ENCODE assay signal across 17 cellular contexts in the genomic region with DNA sequence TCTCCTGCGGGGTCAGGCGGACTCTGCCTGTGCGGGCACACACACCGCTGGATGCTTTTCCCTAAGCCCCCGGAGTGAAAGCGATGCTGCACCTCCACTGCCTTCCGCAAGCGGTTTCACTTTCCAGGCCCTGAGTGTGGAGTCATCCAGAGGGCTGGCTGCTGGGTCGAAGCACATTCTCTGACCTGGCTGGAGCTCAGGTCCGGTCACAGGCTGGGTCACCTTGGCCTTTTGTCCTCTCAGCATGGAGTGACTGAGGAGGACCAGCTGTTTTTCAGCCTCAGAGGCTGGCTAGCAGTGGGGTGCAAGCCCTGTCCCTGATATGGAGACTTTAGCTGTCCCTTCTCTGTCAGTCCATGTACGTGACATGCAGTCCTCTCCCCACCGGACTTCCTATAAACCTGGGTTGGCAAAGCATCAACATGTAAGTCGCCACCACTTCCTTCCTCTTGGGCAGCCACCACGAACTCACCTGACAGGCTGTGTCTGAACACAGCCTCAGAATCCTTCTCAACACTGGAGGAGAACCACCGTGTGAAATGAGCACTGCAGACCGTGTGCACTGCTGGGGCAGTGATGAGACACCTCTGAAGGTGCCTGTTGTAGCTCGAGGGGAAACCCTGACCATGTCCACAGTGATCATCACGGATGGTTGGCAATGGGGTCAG. TPM values are rescaled to one million over a fixed set of nuclear protein-coding genes. Genes with fewer than 3 reads are reported as not detected.
DNase-seq lines count a peak whose midpoint lies in the region; ATAC-seq, FAIRE-seq and TF ChIP-seq lines count a peak whose summit lies in the region.
"Had no signal": no experiment of that assay in that cellular context is flagged by ENCODE, and none has a peak within 500 bp of the region (broad histone marks: within the 10 kb centered on the region; RNA-seq: fewer than 3 reads in every experiment).

No MANE protein-coding gene starts in this region.

- H2AFZ ChIP-seq in mammary epithelial cell (ENCODE audit: low read depth, low read length): no peak overlapping the region

- H3K4me1 Mint-ChIP-seq in dendritic cell treated with granulocyte-macrophage colony-stimulating factor and Interleukin-4, amounts not matched to agents 40 ng/mL and 50 ng/mL, for 4 days (ENCODE audit: low read depth): peaks cover 80% of the 10 kb centered on the region

- H3K9ac ChIP-seq in mammary epithelial cell (ENCODE audit: insufficient read depth, low read length): no peak overlapping the region

- no TSS peak for BruUV-seq in mammary epithelial cell (replicated peaks; lab: Mats Ljungman, UMichigan)

- CTCF ChIA-PET in mammary epithelial cell (lab: Charles Lee; ENCODE audit: low non-redundant PET): no interaction called here

- H3K27ac Mint-ChIP-seq in dendritic cell treated with granulocyte-macrophage colony-stimulating factor and Interleukin-4, amounts not matched to agents 40 ng/mL and 50 ng/mL, for 4 days: peak overlapping the region; percentile 74
- H3K27ac Mint-ChIP-seq: T-cell had no signal

- FAIRE-seq in GM12892 (lab: Jason Lieb, UNC): peak; percentile 79

- H3K9me3 ChIP-seq in neutrophil (no peaks in the 10 kb centered on the region), mammary epithelial cell (replicated peaks; ENCODE audit: insufficient read depth, low read length) (no peaks in the 10 kb centered on the region)
- H3K9me3 ChIP-seq: psoas muscle, tibial nerve had no signal

- H3K4me3 ChIP-seq in neutrophil (ENCODE audit: low read depth in 1 of 2, low read length in 1 of 2) (peak overlapping the region; percentile 51 to 60), mammary epithelial cell (replicated peaks in 1 of 3; ENCODE audit: insufficient read depth in 1 of 3, low read depth in 2 of 3, low read length in 3 of 3) (no peak overlapping the region)
- H3K4me3 ChIP-seq: psoas muscle, tibial nerve had no signal

- no peaks in the 10 kb centered on the region for H3K79me2 ChIP-seq in mammary epithelial cell (ENCODE audit: insufficient read depth, low read length)

- H3K4me2 ChIP-seq in mammary epithelial cell (ENCODE audit: insufficient read depth, low read depth, low read length): no peak overlapping the region

- TF ChIP-seq CTCF in neutrophil (IDR thresholded peaks at IDR 0.05): no peak
- TF ChIP-seq CTCF in mammary epithelial cell (conservative IDR thresholded peaks at IDR 0.05 in 1 of 2, IDR thresholded peaks at IDR 0.05 in 1 of 2; ENCODE audit: extremely low read depth in 1 of 2, insufficient read depth in 1 of 2, low read depth in 1 of 2, low read length in 2 of 2): no peak

- peaks cover 27% of the 10 kb centered on the region for H3K27me3 Mint-ChIP-seq in dendritic cell treated with granulocyte-macrophage colony-stimulating factor and Interleukin-4, amounts not matched to agents 40 ng/mL and 50 ng/mL, for 4 days
- H3K27me3 Mint-ChIP-seq: T-cell had no signal

- DNase-seq in CD1c-positive myeloid dendritic cell (ENCODE audit: extremely low spot score): peak; percentile 27
- no peak for DNase-seq in GM12892 (ENCODE audit: insufficient read length)
- no peak for DNase-seq in mammary epithelial cell
- no peak for DNase-seq in NCI-H82 (lab: John Stamatoyannopoulos, UW)
- DNase-seq: activated CD4-positive, CD25-positive, alpha-beta regulatory T cell treated with anti-CD3 and anti-CD28 coated beads, Interleukin-2, amount 50 U/mL, for 72 hours; brain microvascular endothelial cell; effector memory CD8-positive, alpha-beta T cell; foreskin keratinocyte; GF-D8; NCI-H2029; NCI-H526 treated with DMSO at 0.1 percent for 48 hours; T-cell had no signal

- WGBS in mammary epithelial cell (ENCODE audit: low coverage, missing lambda C conversion rate): 79% methylated on average over 18 of the region's 18 CpGs

- no peak overlapping the region for H3K4me3 Mint-ChIP-seq in dendritic cell treated with granulocyte-macrophage colony-stimulating factor and Interleukin-4, amounts not matched to agents 40 ng/mL and 50 ng/mL, for 4 days
- H3K4me3 Mint-ChIP-seq: effector memory CD8-positive, alpha-beta T cell had no signal

- H3K36me3 Mint-ChIP-seq in dendritic cell treated with granulocyte-macrophage colony-stimulating factor and Interleukin-4, amounts not matched to agents 40 ng/mL and 50 ng/mL, for 4 days (ENCODE audit: low read depth): no peaks in the 10 kb centered on the region
- H3K36me3 Mint-ChIP-seq: T-cell had no signal

- dilution Hi-C loops in mammary epithelial cell (cut with HindIII; ENCODE audit: low sequenced_read_pairs): no loop called here

- peak overlapping the region; percentile 99 for H3K27ac ChIP-seq in neutrophil
- no peak overlapping the region for H3K27ac ChIP-seq in mammary epithelial cell (ENCODE audit: insufficient read depth, low read depth, low read length)
- H3K27ac ChIP-seq: brain microvascular endothelial cell, foreskin keratinocyte, psoas muscle, tibial nerve had no signal

- H3K27me3 ChIP-seq in neutrophil (no peaks in the 10 kb centered on the region), mammary epithelial cell (ENCODE audit: insufficient read depth, low read length) (no peaks in the 10 kb centered on the region)
- H3K27me3 ChIP-seq: brain microvascular endothelial cell, tibial nerve had no signal

- TF ChIP-seq POLR2A in GM12892 (IDR thresholded peaks at IDR 0.05; ENCODE audit: low read depth, low read length): no peak

- in situ Hi-C loops in mammary epithelial cell (cut with MboI; ENCODE audit: low sequenced_read_pairs in 2 of 2): no loop called here

- H3K4me1 ChIP-seq in neutrophil (ENCODE audit: control insufficient read depth in 1 of 2, insufficient read depth in 1 of 2, low read depth in 1 of 2, low read length in 1 of 2) (peaks cover 74% of the 10 kb centered on the region in 2 experiments), mammary epithelial cell (ENCODE audit: insufficient read depth, low read length) (no peaks in the 10 kb centered on the region)
- H3K4me1 ChIP-seq: foreskin keratinocyte had no signal

- no peaks in the 10 kb centered on the region for H4K20me1 ChIP-seq in mammary epithelial cell (ENCODE audit: insufficient read depth, low read length)

- intact Hi-C loops in dendritic cell treated with granulocyte-macrophage colony-stimulating factor and Interleukin-4, amounts not matched to agents 40 ng/mL and 50 ng/mL, for 4 days (cut with micrococcal nuclease): no loop called here
- intact Hi-C loops in mammary epithelial cell (cut with micrococcal nuclease): no loop called here

- no peaks in the 10 kb centered on the region for H3K9me3 Mint-ChIP-seq in dendritic cell treated with granulocyte-macrophage colony-stimulating factor and Interleukin-4, amounts not matched to agents 40 ng/mL and 50 ng/mL, for 4 days
- H3K9me3 Mint-ChIP-seq: effector memory CD8-positive, alpha-beta T cell; T-cell had no signal

- H3K36me3 ChIP-seq in neutrophil (no peaks in the 10 kb centered on the region), mammary epithelial cell (ENCODE audit: insufficient read depth, low read length) (no peaks in the 10 kb centered on the region)
- H3K36me3 ChIP-seq: brain microvascular endothelial cell, tibial nerve had no signal

- no peak for ATAC-seq in GM19467 (IDR thresholded peaks at IDR 0.05; ENCODE audit: unreplicated experiment)
- ATAC-seq: effector memory CD8-positive, alpha-beta T cell; foreskin keratinocyte had no signal

RNA-seq across cellular contexts. Expression of a gene that starts 51.3 kb away (rescaled TPM):
- polyA plus RNA-seq in GM12892 (2012; ENCODE audit: missing spikeins): 0.68 TPM
- 1 to 10 TPM in 1 of 2 donors, not detected in 1; 1.0 TPM for total RNA-seq in mammary epithelial cell
- 0.08 TPM for polyA plus RNA-seq in mammary epithelial cell
- polyA minus RNA-seq in mammary epithelial cell: not detected
- total RNA-seq: foreskin keratinocyte had no signal

Comparison
In these comparisons a context has a peak if more than half of its experiments do, and no peak if none do; other contexts are left out.
1. H3K4me3 ChIP-seq: peak in neutrophil (2 of 2); none in mammary epithelial cell (0 of 3).